ENCODE assay signal across 8 cellular contexts in genomic region chr9:136244116-136244775, GRCh38. TPM values are rescaled to one million over a fixed set of nuclear protein-coding genes. Genes with fewer than 3 reads are reported as not detected.
A peak's percentile ranks its signal among the peaks of the same experiment; 100 is the strongest.
DNase-seq lines count a peak whose midpoint lies in the region; ATAC-seq and TF ChIP-seq lines count a peak whose summit lies in the region.

No MANE protein-coding gene starts in this region.

- H3K4me1 ChIP-seq in Peyer's patch (peaks cover 3 to 42% (median 29%) of the 10 kb centered on the region in 4 donors), neural progenitor cell (peaks cover 26% of the 10 kb centered on the region)

- H3K4me3 Mint-ChIP-seq in brain, result peak overlapping the region; percentile 90 to 95 (median 93)
- peak overlapping the region; percentile 95 for H3K4me3 Mint-ChIP-seq in neural progenitor cell

- H3K36me3 Mint-ChIP-seq in brain (no peaks in the 10 kb centered on the region), neural progenitor cell (no peaks in the 10 kb centered on the region)

- TF ChIP-seq POLR2A in Peyer's patch (IDR thresholded peaks at IDR 0.05), result no peak

- peak overlapping the region; percentile 82 for H3K4me2 ChIP-seq in neural progenitor cell

- H3K27me3 Mint-ChIP-seq in brain (peaks cover 3% of the 10 kb centered on the region), neural progenitor cell (ENCODE audit: insufficient read depth, low read depth) (peaks cover 11% of the 10 kb centered on the region)

- H3K27ac ChIP-seq in Peyer's patch, result peak overlapping the region in 2 of 4 donors; percentile 47 to 76
- H3K27ac ChIP-seq in neural progenitor cell, result no peak overlapping the region

- TF ChIP-seq CTCF in Peyer's patch (IDR thresholded peaks at IDR 0.05) (no peak), brain (conservative IDR thresholded peaks at IDR 0.05) (no peak), neural progenitor cell (IDR thresholded peaks at IDR 0.05) (no peak)

- DNase-seq in NCI-H510A treated with DMSO at 0.1 percent for 48 hours (lab: John Stamatoyannopoulos, UW), result peak; percentile 24
- DNase-seq in NCI-H510A (lab: John Stamatoyannopoulos, UW), result no peak
- peak in 2 of 3 donors; percentile 76 to 79 for DNase-seq in Peyer's patch
- DNase-seq in neural progenitor cell (ENCODE audit: low spot score), result no peak
- no peak for DNase-seq in NCI-H187 treated with DMSO at 0.1 percent for 48 hours (lab: John Stamatoyannopoulos, UW)
- no peak for DNase-seq in left lobe of liver (ENCODE audit: low spot score)

- no peaks in the 10 kb centered on the region for H3K36me3 ChIP-seq in Peyer's patch
- no peaks in the 10 kb centered on the region for H3K36me3 ChIP-seq in neural progenitor cell

- H3K4me1 Mint-ChIP-seq in brain (peaks cover 79% of the 10 kb centered on the region), neural progenitor cell (peaks cover 43% of the 10 kb centered on the region)

- H3K27me3 ChIP-seq in Peyer's patch, result no peaks in the 10 kb centered on the region
- H3K27me3 ChIP-seq in neural progenitor cell, result peaks cover 9% of the 10 kb centered on the region

- H3K9me3 ChIP-seq in Peyer's patch (no peaks in the 10 kb centered on the region), neural progenitor cell (ENCODE audit: low read depth) (no peaks in the 10 kb centered on the region)

- H3K9ac ChIP-seq in neural progenitor cell, result peak overlapping the region; percentile 44

- H3K4me3 ChIP-seq in Peyer's patch (peak overlapping the region in 3 of 4 donors; percentile 76 to 99 (median 94)), neural progenitor cell (peak overlapping the region; percentile 98)

- ATAC-seq in HG02623 (IDR thresholded peaks at IDR 0.05; ENCODE audit: unreplicated experiment), result no peak
- no peak for ATAC-seq in left lobe of liver

- peaks cover 60% of the 10 kb centered on the region for H3K79me2 ChIP-seq in neural progenitor cell (ENCODE audit: low read depth)

- H3F3A ChIP-seq in neural progenitor cell (ENCODE audit: low read depth), result peaks cover 13% of the 10 kb centered on the region

- H3K9me3 Mint-ChIP-seq in brain (peaks cover 0 to 2% (median 0%) of the 10 kb centered on the region in 5 experiments), neural progenitor cell (no peaks in the 10 kb centered on the region)

- H3K27ac Mint-ChIP-seq in brain (peak overlapping the region; percentile 37 to 99 (median 86)), neural progenitor cell (no peak overlapping the region)

- H4K20me1 ChIP-seq in neural progenitor cell (ENCODE audit: low read depth), result peaks cover 60% of the 10 kb centered on the region

- H2AFZ ChIP-seq in neural progenitor cell (replicated peaks), result no peak overlapping the region

RNA-seq across cellular contexts. Expression of gene QSOX2, which starts 1.4 kb away (rescaled TPM):
- 10 to 100 TPM in 1 of 4 donors, 1 to 10 TPM in 3; 5.1 to 23.9 (median 7.4) TPM for total RNA-seq in Peyer's patch
- polyA plus RNA-seq in brain (ENCODE audit: insufficient read depth, low read depth, low replicate concordance), result 33.2 TPM
- total RNA-seq in neural progenitor cell (ENCODE audit: low replicate concordance), result 17.1 and 19.6 TPM in 2 replicates
- total RNA-seq in left lobe of liver, result 4.7 TPM

RNA-seq across cellular contexts. Expression of gene LHX3, which starts 39.3 kb away (rescaled TPM):
- total RNA-seq in Peyer's patch (not detected), neural progenitor cell (ENCODE audit: low replicate concordance) (not detected in 2 replicates), left lobe of liver (not detected)
- 1.6 TPM for polyA plus RNA-seq in brain (ENCODE audit: insufficient read depth, low read depth, low replicate concordance)

RNA-seq across cellular contexts. Expression of gene CCDC187, which starts 59.6 kb away (rescaled TPM):
- total RNA-seq in Peyer's patch (1 to 10 TPM in 1 of 4 donors, under 1 TPM in 2, not detected in 1; 0.35 to 1.0 (median 0.67) TPM), neural progenitor cell (ENCODE audit: low replicate concordance) (0.09 TPM in 1 of 2 replicates, not detected in the other), left lobe of liver (0.03 TPM)
- polyA plus RNA-seq in brain (ENCODE audit: insufficient read depth, low read depth, low replicate concordance), result 5.3 TPM

Comparison
In these comparisons a context has a peak if more than half of its experiments do, and no peak if none do; other contexts are left out.
1. DNase-seq: peak in NCI-H510A treated with DMSO at 0.1 percent for 48 hours (single experiment) and Peyer's patch (2 of 3); none in NCI-H510A (single experiment), neural progenitor cell (single experiment), NCI-H187 treated with DMSO at 0.1 percent for 48 hours (single experiment) and left lobe of liver (single experiment).